In genomic region chr6:35092362-35093117, GRCh38 we compare ENCODE assay signal across 12 cellular contexts. TPM values are rescaled to one million over a fixed set of nuclear protein-coding genes. Genes with fewer than 3 reads are reported as not detected.
A peak's percentile ranks its signal among the peaks of the same experiment; 100 is the strongest.
DNase-seq lines count a peak whose midpoint lies in the region; ATAC-seq, FAIRE-seq and TF ChIP-seq lines count a peak whose summit lies in the region.
"Had no signal": no experiment of that assay in that cellular context is flagged by ENCODE, and none has a peak within 500 bp of the region (broad histone marks: within the 10 kb centered on the region; RNA-seq: fewer than 3 reads in every experiment).

No MANE protein-coding gene starts in this region.

- H3K4me1 Mint-ChIP-seq in WTC11 (peaks cover 37% of the 10 kb centered on the region), glutamatergic neuron (ENCODE audit: low read depth, unreplicated experiment) (peaks cover 39% of the 10 kb centered on the region)
- H3K4me1 Mint-ChIP-seq: activated B cell treated with CpG ODN at 0.5 μM for 24 hours; stimulated activated naive B cell treated with anti-CD40 and anti-IgM and Interleukin-4, amounts not matched to agents 10 μg/mL and 1 μg/mL and 100 μg/mL, for 72 hours had no signal

- DNase-seq in EL (peak; percentile 93), WTC11 (ENCODE audit: low spot score) (no peak), glutamatergic neuron (no peak), sciatic nerve (ENCODE audit: low spot score) (no peak), cerebellar nuclear complex (lab: John Stamatoyannopoulos, UW) (no peak), GM12891 (ENCODE audit: insufficient read length, low spot score) (no peak)
- no peak for DNase-seq in stimulated activated CD4-positive, alpha-beta T cell treated with anti-CD3 and anti-CD28 coated beads, Interleukin-1b, Interleukin-23, amount 100 ng/mL, for 48 hours
- DNase-seq: activated B cell treated with CpG ODN at 0.5 μM for 24 hours; KBM-7; stimulated activated naive B cell treated with anti-CD40 and anti-IgM and Interleukin-4, amounts not matched to agents 10 μg/mL and 1 μg/mL and 100 μg/mL, for 72 hours had no signal

- no peaks in the 10 kb centered on the region for H3K27me3 Mint-ChIP-seq in WTC11 (ENCODE audit: low read depth)
- peaks cover 4% of the 10 kb centered on the region for H3K27me3 Mint-ChIP-seq in glutamatergic neuron (ENCODE audit: unreplicated experiment)
- H3K27me3 Mint-ChIP-seq: activated B cell treated with CpG ODN at 0.5 μM for 24 hours; activated naive CD8-positive, alpha-beta T cell; stimulated activated naive B cell treated with anti-CD40 and anti-IgM and Interleukin-4, amounts not matched to agents 10 μg/mL and 1 μg/mL and 100 μg/mL, for 72 hours had no signal

- TF ChIP-seq POLR2A in GM12891 (IDR thresholded peaks at IDR 0.05; ENCODE audit: low read depth, low read length): no peak

- no peak for FAIRE-seq in GM12891 (lab: Jason Lieb, UNC)

- CTCF ChIA-PET in WTC11 (lab: Charles Lee): interaction anchor here (1.4 to 2.2 kb wide), 2 partner anchors 47 to 68 kb away, joined by 3 to 6 read pairs; no protein-coding TSS in a partner anchor

- no peak for TF ChIP-seq CTCF in WTC11 (IDR thresholded peaks at IDR 0.05)
- no peak for TF ChIP-seq CTCF in glutamatergic neuron (IDR thresholded peaks at IDR 0.05; ENCODE audit: partially characterized antibody, unreplicated experiment)

- H3K4me3 Mint-ChIP-seq in WTC11 (no peak overlapping the region), glutamatergic neuron (ENCODE audit: unreplicated experiment) (no peak overlapping the region)
- H3K4me3 Mint-ChIP-seq: activated B cell treated with CpG ODN at 0.5 μM for 24 hours; activated naive CD8-positive, alpha-beta T cell; stimulated activated naive B cell treated with anti-CD40 and anti-IgM and Interleukin-4, amounts not matched to agents 10 μg/mL and 1 μg/mL and 100 μg/mL, for 72 hours had no signal

- intact Hi-C loops in sciatic nerve (cut with DNase I): no loop called here

- ATAC-seq in WTC11 (no peak), sciatic nerve (peak; percentile 36), GM21447 (IDR thresholded peaks at IDR 0.05; ENCODE audit: unreplicated experiment) (no peak)
- ATAC-seq: stimulated activated naive B cell treated with anti-CD40 and anti-IgM and Interleukin-4, amounts not matched to agents 10 μg/mL and 1 μg/mL and 100 μg/mL, for 72 hours had no signal

- H3K27ac Mint-ChIP-seq in WTC11: peak overlapping the region; percentile 36
- H3K27ac Mint-ChIP-seq in glutamatergic neuron (ENCODE audit: unreplicated experiment): peak overlapping the region; percentile 8
- H3K27ac Mint-ChIP-seq: activated B cell treated with CpG ODN at 0.5 μM for 24 hours; activated naive CD8-positive, alpha-beta T cell; stimulated activated naive B cell treated with anti-CD40 and anti-IgM and Interleukin-4, amounts not matched to agents 10 μg/mL and 1 μg/mL and 100 μg/mL, for 72 hours had no signal

- H3K36me3 Mint-ChIP-seq in WTC11 (peaks cover 8% of the 10 kb centered on the region; the same call in 1 of the 2 replicates), glutamatergic neuron (ENCODE audit: unreplicated experiment) (no peaks in the 10 kb centered on the region)
- H3K36me3 Mint-ChIP-seq: activated naive CD8-positive, alpha-beta T cell had no signal

- H3K9me3 Mint-ChIP-seq in WTC11: no peaks in the 10 kb centered on the region
- H3K9me3 Mint-ChIP-seq in glutamatergic neuron (ENCODE audit: unreplicated experiment): peaks cover 4% of the 10 kb centered on the region
- H3K9me3 Mint-ChIP-seq: activated B cell treated with CpG ODN at 0.5 μM for 24 hours; stimulated activated naive B cell treated with anti-CD40 and anti-IgM and Interleukin-4, amounts not matched to agents 10 μg/mL and 1 μg/mL and 100 μg/mL, for 72 hours had no signal

- POLR2A ChIA-PET in WTC11 (lab: Charles Lee): no interaction called here

TF ChIP-seq in WTC11, 78 proteins besides CTCF, POLR2A, EP300 and RAD21 (continues in another document):
- TF ChIP-seq GRHL2 (CRISPR knock-in tag; IDR thresholded peaks at IDR 0.05; ENCODE audit: insufficient replicate concordance, severe bottlenecking) (no peak), RELA (CRISPR knock-in tag; IDR thresholded peaks at IDR 0.05; ENCODE audit: borderline replicate concordance) (no peak), SMAD4 (CRISPR knock-in tag; IDR thresholded peaks at IDR 0.05) (no peak), JUN (CRISPR knock-in tag; IDR thresholded peaks at IDR 0.05) (no peak), GABPB1 (CRISPR knock-in tag; IDR thresholded peaks at IDR 0.05) (no peak), MYBL2 (CRISPR knock-in tag; IDR thresholded peaks at IDR 0.05) (no peak), USF2 (CRISPR knock-in tag; IDR thresholded peaks at IDR 0.05) (no peak), ZNF671 (CRISPR knock-in tag; IDR thresholded peaks at IDR 0.05) (no peak)

TF ChIP-seq in GM12891, 5 proteins besides CTCF, POLR2A, EP300 and RAD21:
- TF ChIP-seq POLR2AphosphoS5 (IDR thresholded peaks at IDR 0.05; ENCODE audit: low read depth, low read length) (no peak), POU2F2 (IDR thresholded peaks at IDR 0.05; ENCODE audit: low read depth, low read length) (no peak), SPI1 (IDR thresholded peaks at IDR 0.05; ENCODE audit: low read depth, low read length) (no peak), TAF1 (IDR thresholded peaks at IDR 0.05; ENCODE audit: low read depth, low read length) (no peak), PAX5 (IDR thresholded peaks at IDR 0.05; ENCODE audit: insufficient read depth, low read length, severe bottlenecking) (no peak)

RNA-seq across cellular contexts. Expression of gene TCP11, which starts 48.6 kb away (rescaled TPM):
- total RNA-seq in WTC11 (2021) (not detected in 3 replicates), glutamatergic neuron (ENCODE audit: unreplicated experiment) (not detected), sciatic nerve (not detected)
- 0.23 TPM for polyA plus RNA-seq in GM12891 (2012; ENCODE audit: low read depth, missing spikeins)
- total RNA-seq: activated B cell treated with CpG ODN at 0.5 μM for 24 hours had no signal
